ENCODE assay signal across 33 cellular contexts in the genomic region with DNA sequence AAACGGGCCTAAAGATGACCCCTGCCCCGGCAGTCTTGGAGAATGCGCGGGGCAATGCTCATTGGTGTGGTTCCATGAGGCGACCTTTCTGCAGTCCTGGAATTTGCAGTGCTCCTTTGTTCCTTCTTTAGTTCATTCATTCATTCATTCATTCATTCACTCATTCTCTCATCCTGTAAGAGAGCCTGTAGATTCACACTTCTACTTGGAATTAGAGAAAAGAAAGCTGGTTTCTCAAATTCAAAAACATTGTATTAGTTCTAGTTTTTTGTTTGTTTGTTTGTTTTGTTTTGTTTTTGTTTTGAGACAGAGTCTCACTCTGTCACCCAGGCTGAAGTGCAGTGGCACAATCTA. TPM values are rescaled to one million over a fixed set of nuclear protein-coding genes. Genes with fewer than 3 reads are reported as not detected.
"Had no signal": no experiment of that assay in that cellular context is flagged by ENCODE, and none has a peak within 500 bp of the region (broad histone marks: within the 10 kb centered on the region; RNA-seq: fewer than 3 reads in every experiment).

No MANE protein-coding gene starts in this region.

- DNase-seq: activated B cell treated with CpG ODN at 0.5 μM for 24 hours; activated CD4-positive, alpha-beta memory T cell treated with anti-CD3 and anti-CD28 coated beads for 36 hours; activated CD4-positive, alpha-beta T cell treated with anti-CD3 and anti-CD28 coated beads for 4 hours; activated CD4-positive, alpha-beta T cell treated with anti-CD3 and anti-CD28 coated beads, Interleukin-2, amount 10 ng/mL, durations not matched to agents 24 days and 14 days; activated CD4-positive, alpha-beta T cell treated with anti-CD3 and anti-CD28 coated beads, Interleukin-2, amount 50 U/mL, for 1 hour; activated CD4-positive, alpha-beta T cell treated with anti-CD3 and anti-CD28 coated beads, Interleukin-2, amount 50 U/mL, for 4 hours; activated CD4-positive, CD25-positive, alpha-beta regulatory T cell treated with anti-CD3 and anti-CD28 coated beads, Interleukin-2, amount 50 U/mL, for 72 hours; activated CD8-positive, alpha-beta memory T cell treated with anti-CD3 and anti-CD28 coated beads, Interleukin-2, amount 50 U/mL, for 4 hours; activated CD8-positive, alpha-beta T cell treated with anti-CD3 and anti-CD28 coated beads for 36 hours; activated gamma-delta T cell; activated naive CD4-positive, alpha-beta T cell treated with anti-CD3 and anti-CD28 coated beads, Interleukin-2, amount 10 ng/mL, durations not matched to agents 7 days and 5 days; activated naive CD4-positive, alpha-beta T cell treated with Interleukin-2 at 50 U/mL for 16 hours; activated naive CD8-positive, alpha-beta T cell treated with anti-CD3 and anti-CD28 coated beads, Interleukin-2, amount 10 ng/mL, durations not matched to agents 7 days and 5 days; activated naive CD8-positive, alpha-beta T cell treated with anti-CD3 and anti-CD28 coated beads, Interleukin-2, amount 50 U/mL, for 24 hours; activated T-cell treated with anti-CD3 and anti-CD28 coated beads for 4 hours; activated T-cell treated with anti-CD3 and anti-CD28 coated beads, Interleukin-2, amount 50 U/mL, for 1 hour; activated T-cell treated with anti-CD3 and anti-CD28 coated beads, Interleukin-2, amount 50 U/mL, for 4 hours; activated T-cell treated with anti-CD3 and anti-CD28 coated beads, Interleukin-2, amount 50 U/mL, for 72 hours; amygdala; anterior cingulate cortex; caudate nucleus; cerebellar nuclear complex; T-helper 2 cell; T-helper 9 cell had no signal

- H3K27me3 ChIP-seq: ascending aorta had no signal

- FAIRE-seq: bronchial epithelial cell, TTC549 had no signal

- H3K4me3 ChIP-seq: ascending aorta, cardiac muscle cell had no signal

- H3K36me3 ChIP-seq: ascending aorta, cardiac muscle cell had no signal

- H3K27ac ChIP-seq: ascending aorta, cardiac muscle cell had no signal

- H3K9me3 ChIP-seq: ascending aorta had no signal

- ATAC-seq: activated CD8-positive, alpha-beta T cell treated with anti-CD3 and anti-CD28 coated beads for 36 hours; activated naive CD8-positive, alpha-beta T cell treated with anti-CD3 and anti-CD28 coated beads, Interleukin-2, amount 50 U/mL, for 24 hours; activated T-cell treated with anti-CD3 and anti-CD28 coated beads, Interleukin-2, amount 50 U/mL, for 4 hours; activated T-cell treated with anti-CD3 and anti-CD28 coated beads, Interleukin-2, amount 50 U/mL, for 72 hours; activated T-helper 17 cell treated with anti-CD3 and anti-CD28 coated beads, Interleukin-2, amount 50 U/mL, for 72 hours had no signal

- H3K4me1 ChIP-seq: ascending aorta had no signal

RNA-seq across cellular contexts. Expression of a gene that starts 31.6 kb away (rescaled TPM):
- total RNA-seq: activated B cell treated with CpG ODN at 0.5 μM for 24 hours; activated CD4-positive, alpha-beta memory T cell treated with anti-CD3 and anti-CD28 coated beads for 36 hours; activated CD4-positive, alpha-beta T cell treated with anti-CD3 and anti-CD28 coated beads, Interleukin-2, amount 10 ng/mL, durations not matched to agents 24 days and 14 days; activated CD8-positive, alpha-beta memory T cell treated with anti-CD3 and anti-CD28 coated beads for 36 hours; activated CD8-positive, alpha-beta T cell treated with anti-CD3 and anti-CD28 coated beads for 36 hours; activated naive CD8-positive, alpha-beta T cell treated with anti-CD3 and anti-CD28 coated beads, Interleukin-2, amount 10 ng/mL, durations not matched to agents 7 days and 5 days; activated T-cell treated with anti-CD3 and anti-CD28 coated beads, Interleukin-2, amount 50 U/mL, for 4 hours; activated T-cell treated with anti-CD3 and anti-CD28 coated beads, Interleukin-2, amount 50 U/mL, for 72 hours; activated T-helper 1 cell treated with anti-CD3 and anti-CD28 coated beads, Interleukin-12 subunit alpha, Interleukin-12 subunit beta, Interleukin-2, Interleukin-4 antibody, amounts not matched to agents 30 ng/mL and 10 ng/mL and 1 ng/mL, durations not matched to agents 14 hours and 24 hours and 36 hours; activated T-helper 17 cell treated with anti-CD3 and anti-CD28 coated beads, Interleukin-2, amount 50 U/mL, for 72 hours; ascending aorta; bronchial epithelial cell; cardiac muscle cell; chondrocyte had no signal
- polyA plus RNA-seq: adipose tissue, cardiac muscle cell had no signal
